8 cellular contexts compared by ENCODE assay signal in the genomic region with DNA sequence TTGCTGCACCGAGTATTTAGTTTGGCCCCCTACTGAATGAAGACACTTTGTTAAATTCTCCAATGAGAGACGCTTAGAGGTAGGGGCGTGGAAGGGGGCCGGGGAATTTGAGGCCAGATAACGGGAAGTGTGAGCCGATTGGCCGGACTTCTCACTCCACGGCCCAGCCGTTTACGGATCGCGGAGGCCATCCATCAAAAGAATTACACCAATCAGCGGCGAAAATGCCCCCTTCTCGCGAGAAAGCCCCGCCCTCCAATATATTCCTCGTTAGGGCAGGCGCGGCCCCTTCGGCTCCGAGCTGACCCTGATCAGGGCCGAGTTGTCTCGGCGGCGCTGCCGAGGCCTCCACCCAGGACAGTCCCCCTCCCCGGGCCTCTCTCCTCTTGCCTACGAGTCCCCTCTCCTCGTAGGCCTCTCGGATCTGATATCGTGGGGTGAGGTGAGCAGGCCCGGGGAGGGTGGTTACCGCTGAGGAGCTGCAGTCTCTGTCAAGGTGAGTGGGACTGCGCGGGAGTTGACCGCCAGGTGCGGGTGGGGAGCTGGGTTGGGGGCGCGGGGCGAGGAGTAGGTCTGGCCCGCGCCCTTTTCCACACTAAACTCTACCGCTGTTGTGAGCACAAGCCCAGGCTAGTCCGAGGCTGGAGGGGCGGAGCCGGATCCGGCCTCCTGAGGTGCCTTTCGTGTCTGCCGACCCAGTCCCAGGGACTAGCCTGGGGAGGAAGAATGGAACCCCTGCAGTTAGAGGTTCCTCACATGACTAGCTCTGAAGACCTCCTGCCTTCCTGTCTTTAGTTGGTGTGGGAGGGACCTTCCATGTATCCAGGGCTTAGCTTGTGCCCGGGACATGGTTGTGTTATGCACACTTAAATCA. TPM values are rescaled to one million over a fixed set of nuclear protein-coding genes. Genes with fewer than 3 reads are reported as not detected.
A peak's percentile ranks its signal among the peaks of the same experiment; 100 is the strongest.
DNase-seq lines count a peak whose midpoint lies in the region; ATAC-seq, FAIRE-seq and TF ChIP-seq lines count a peak whose summit lies in the region.

A gene with protein sequence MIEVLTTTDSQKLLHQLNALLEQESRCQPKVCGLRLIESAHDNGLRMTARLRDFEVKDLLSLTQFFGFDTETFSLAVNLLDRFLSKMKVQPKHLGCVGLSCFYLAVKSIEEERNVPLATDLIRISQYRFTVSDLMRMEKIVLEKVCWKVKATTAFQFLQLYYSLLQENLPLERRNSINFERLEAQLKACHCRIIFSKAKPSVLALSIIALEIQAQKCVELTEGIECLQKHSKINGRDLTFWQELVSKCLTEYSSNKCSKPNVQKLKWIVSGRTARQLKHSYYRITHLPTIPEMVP (plus strand): TSS at position 287 of the 874 bp plus-strand sequence. CDS start 1,662 bp downstream, outside the sequence.

- H3K4me1 ChIP-seq in HUES6 (ENCODE audit: control insufficient read depth, insufficient read depth, low read length) (peaks cover 12% of the 10 kb centered on the region), OCI-LY3 (ENCODE audit: low read length) (peaks cover 18% of the 10 kb centered on the region), mesodermal cell (ENCODE audit: control insufficient read depth, insufficient read depth, low read length, poor library complexity, severe bottlenecking) (peaks cover 7% of the 10 kb centered on the region)

- H3K4me3 ChIP-seq in HUES6 (ENCODE audit: low read depth, low read length) (peak within 1 kb of the TSS; percentile 92), OCI-LY3 (ENCODE audit: low read length) (peak within 1 kb of the TSS; percentile 96), mesodermal cell (ENCODE audit: extremely low read depth, insufficient read depth, low read length, poor library complexity, severe bottlenecking) (peak within 1 kb of the TSS; percentile 95)

- TF ChIP-seq CTCF in Calu3 (IDR thresholded peaks at IDR 0.05; ENCODE audit: unreplicated experiment) (no peak), OCI-LY3 (IDR thresholded peaks at IDR 0.05; ENCODE audit: low read depth, low read length) (no peak)

- H3K36me3 Mint-ChIP-seq in Calu3 (ENCODE audit: insufficient read depth, unreplicated experiment), result peaks cover 40% of the 10 kb centered on the region

- ATAC-seq in GM21423 (IDR thresholded peaks at IDR 0.05; ENCODE audit: unreplicated experiment), result peak; percentile 93

- no peaks in the 10 kb centered on the region for H3K9me3 ChIP-seq in HUES6 (ENCODE audit: control insufficient read depth, insufficient read depth, low read depth, low read length)
- no peaks in the 10 kb centered on the region for H3K9me3 ChIP-seq in OCI-LY3 (ENCODE audit: insufficient read depth, low read length)
- H3K9me3 ChIP-seq in mesodermal cell (ENCODE audit: control insufficient read depth, low read length), result no peaks in the 10 kb centered on the region

- FAIRE-seq in endometrium (lab: Jason Lieb, UNC), result peak; percentile 99

- H3K36me3 ChIP-seq in HUES6 (ENCODE audit: control insufficient read depth, insufficient read depth, low read length) (peaks cover 43% of the 10 kb centered on the region), OCI-LY3 (replicated peaks; ENCODE audit: low read depth, low read length) (peaks cover 37% of the 10 kb centered on the region), mesodermal cell (ENCODE audit: control insufficient read depth, insufficient read depth, low read length) (peaks cover 27% of the 10 kb centered on the region)

- peak within 1 kb of the TSS; percentile 81 for H3K4me2 ChIP-seq in OCI-LY3 (ENCODE audit: low read length)

- peak within 1 kb of the TSS; percentile 88 for H3K4me3 Mint-ChIP-seq in Calu3 (ENCODE audit: low read depth, unreplicated experiment)

- H3K9me3 Mint-ChIP-seq in Calu3 (ENCODE audit: low read depth, unreplicated experiment), result no peaks in the 10 kb centered on the region

- peak within 1 kb of the TSS; percentile 66 for H2AFZ ChIP-seq in OCI-LY3 (ENCODE audit: low read depth, low read length)

- peak; percentile 96 for DNase-seq in Calu3
- peak; percentile 90 for DNase-seq in activated CD8-positive, alpha-beta memory T cell treated with anti-CD3 and anti-CD28 coated beads, Interleukin-2, amount 50 U/mL, for 48 hours
- peak; percentile 69 to 77 for DNase-seq in stimulated activated CD8-positive, alpha-beta memory T cell treated with anti-CD3 and anti-CD28 coated beads, Interleukin-15, amount 100 ng/mL, for 4 hours (ENCODE audit: low read depth in 2 of 2)

- H3K9ac ChIP-seq in HUES6 (ENCODE audit: low read length) (peak within 1 kb of the TSS; percentile 97), OCI-LY3 (ENCODE audit: low read length) (peak within 1 kb of the TSS; percentile 98)

- WGBS in mesodermal cell (ENCODE audit: insufficient coverage in 2 of 2), 2 experiments, result 0 to 1% methylated on average over 22 to 29 of the region's 51 CpGs

- CTCF ChIA-PET in Calu3 (lab: Charles Lee), result interaction anchor here (0.6 to 0.9 kb wide), 4 partner anchors 14 to 301 kb away, joined by 3 to 4 read pairs (median 3); no protein-coding TSS in a partner anchor

- H3K79me2 ChIP-seq in OCI-LY3 (ENCODE audit: low read length), result peaks cover 40% of the 10 kb centered on the region

- peaks cover 21% of the 10 kb centered on the region for H4K20me1 ChIP-seq in OCI-LY3 (ENCODE audit: insufficient read depth, low read length)

- H3K27me3 ChIP-seq in HUES6 (ENCODE audit: control insufficient read depth, insufficient read depth, low read length) (no peaks in the 10 kb centered on the region), OCI-LY3 (ENCODE audit: low read depth, low read length) (no peaks in the 10 kb centered on the region)

- peaks cover 37% of the 10 kb centered on the region for H3K4me1 Mint-ChIP-seq in Calu3 (ENCODE audit: low read depth, unreplicated experiment)

- peak within 1 kb of the TSS; percentile 99 for H3K27ac ChIP-seq in HUES6 (ENCODE audit: low read depth, low read length)
- peak within 1 kb of the TSS; percentile 73 for H3K27ac ChIP-seq in OCI-LY3 (ENCODE audit: low read length)
- H3K27ac ChIP-seq in mesodermal cell (ENCODE audit: low read depth, low read length, severe bottlenecking), result peak within 1 kb of the TSS; percentile 94

- intact Hi-C loops in Calu3 (cut with micrococcal nuclease; ENCODE audit: unreplicated experiment), result loop anchor here (2.0 kb wide), 2 partner anchors 19 to 21 kb away; no protein-coding TSS in a partner anchor

- no TSS peak for BruUV-seq in Calu3 (replicated peaks; lab: Mats Ljungman, UMichigan)

- peak within 1 kb of the TSS; percentile 82 for H3K27ac Mint-ChIP-seq in Calu3 (ENCODE audit: unreplicated experiment)

- H3K27me3 Mint-ChIP-seq in Calu3 (ENCODE audit: unreplicated experiment), result no peaks in the 10 kb centered on the region

RNA-seq across cellular contexts. Expression of the gene that starts here (rescaled TPM):
- 105 and 109 TPM in 2 replicates for total RNA-seq in Calu3 (2022)
- polyA plus RNA-seq in mesodermal cell (2013, experiment 1 of 2), result 345 TPM
- 394 TPM for polyA plus RNA-seq in mesodermal cell (2013, experiment 2 of 2)

Comparison
In these comparisons a context has a peak if more than half of its experiments do, and no peak if none do; other contexts are left out.
1. Peak in every context shown above with its lines: DNase-seq, ATAC-seq, H3K4me3 ChIP-seq and H3K27ac ChIP-seq.